14 cellular contexts compared by ENCODE assay signal in genomic region chr21:27425172-27425571, GRCh38.
DNase-seq lines count a peak whose midpoint lies in the region; ATAC-seq, FAIRE-seq and TF ChIP-seq lines count a peak whose summit lies in the region.
"Had no signal": no experiment of that assay in that cellular context is flagged by ENCODE, and none has a peak within 500 bp of the region (broad histone marks: within the 10 kb centered on the region; RNA-seq: fewer than 3 reads in every experiment).

No MANE protein-coding gene starts in this region.

- H3K9ac ChIP-seq in astrocyte (ENCODE audit: low read length), result peak overlapping the region; percentile 7

- H3K27me3 ChIP-seq in ACC112 (ENCODE audit: insufficient read depth, low read length) (no peaks in the 10 kb centered on the region), astrocyte (ENCODE audit: insufficient read depth, low read length) (no peaks in the 10 kb centered on the region)
- H3K27me3 ChIP-seq: colonic mucosa had no signal

- H3K36me3 ChIP-seq in ACC112 (ENCODE audit: insufficient read depth, low read length) (no peaks in the 10 kb centered on the region), astrocyte (ENCODE audit: insufficient read depth, low read length) (no peaks in the 10 kb centered on the region)
- H3K36me3 ChIP-seq: colonic mucosa, lower lobe of right lung had no signal

- no peaks in the 10 kb centered on the region for H3K9me3 ChIP-seq in astrocyte (ENCODE audit: insufficient read depth, low read depth, low read length)
- H3K9me3 ChIP-seq: colonic mucosa, lower lobe of right lung had no signal

- H2AFZ ChIP-seq in ACC112 (ENCODE audit: low read length, unreplicated experiment) (no peak overlapping the region), astrocyte (ENCODE audit: low read depth, low read length) (no peak overlapping the region)

- H3K4me1 Mint-ChIP-seq in HFFc6 (ENCODE audit: low read depth), result peaks cover 67% of the 10 kb centered on the region
- H3K4me1 Mint-ChIP-seq in astrocyte (ENCODE audit: low read depth, unreplicated experiment), result peaks cover 46% of the 10 kb centered on the region

- H3K27me3 Mint-ChIP-seq in HFFc6 (ENCODE audit: insufficient read depth) (no peaks in the 10 kb centered on the region), astrocyte (ENCODE audit: low read depth, unreplicated experiment) (no peaks in the 10 kb centered on the region)

- H3K4me3 ChIP-seq in ACC112 (ENCODE audit: low read depth, low read length) (no peak overlapping the region), astrocyte (ENCODE audit: insufficient read depth, low read depth, low read length) (no peak overlapping the region)
- H3K4me3 ChIP-seq: colonic mucosa, lower lobe of right lung had no signal

- H3K4me1 ChIP-seq in ACC112 (ENCODE audit: control insufficient read depth, insufficient read depth, low read length, unreplicated experiment) (peaks cover 49% of the 10 kb centered on the region), astrocyte (ENCODE audit: insufficient read depth, low read length) (peaks cover 12% of the 10 kb centered on the region)
- H3K4me1 ChIP-seq: colonic mucosa had no signal

- H3K4me2 ChIP-seq in astrocyte (ENCODE audit: low read length), result no peak overlapping the region

- peak overlapping the region; percentile 34; the same call in 1 of the 2 replicates for H3K27ac ChIP-seq in ACC112 (ENCODE audit: low read depth, low read length)
- no peak overlapping the region for H3K27ac ChIP-seq in astrocyte (ENCODE audit: low read depth, low read length)
- H3K27ac ChIP-seq: colonic mucosa had no signal

- no peak for DNase-seq in HFFc6
- DNase-seq in astrocyte (ENCODE audit: low read depth), result no peak
- DNase-seq in iPS DF 4.7 (ENCODE audit: extremely low read depth, low spot score), result peak; percentile 30
- DNase-seq in foreskin melanocyte, result no peak
- no peak for DNase-seq in effector CD8-positive, alpha-beta T cell (lab: John Stamatoyannopoulos, UW)
- DNase-seq: activated CD8-positive, alpha-beta T cell treated with anti-CD3 and anti-CD28 coated beads, Interleukin-2, amount 10 ng/mL, durations not matched to agents 7 days and 5 days; activated naive CD4-positive, alpha-beta T cell treated with Interleukin-2 at 50 U/mL for 16 hours; colonic mucosa; Karpas-422; lower lobe of right lung had no signal

- H3K27ac Mint-ChIP-seq in HFFc6 (peak overlapping the region; percentile 77), astrocyte (ENCODE audit: unreplicated experiment) (peak overlapping the region; percentile 98)
- H3K27ac Mint-ChIP-seq: activated CD8-positive, alpha-beta T cell treated with anti-CD3 and anti-CD28 coated beads, Interleukin-2, amount 10 ng/mL, durations not matched to agents 7 days and 5 days had no signal

- H3K9me3 Mint-ChIP-seq in HFFc6 (no peaks in the 10 kb centered on the region), astrocyte (ENCODE audit: unreplicated experiment) (no peaks in the 10 kb centered on the region)

- FAIRE-seq in astrocyte (lab: Jason Lieb, UNC), result peak; percentile 32

- no peaks in the 10 kb centered on the region for H4K20me1 ChIP-seq in astrocyte (ENCODE audit: insufficient read depth, low read length)

- H3K79me2 ChIP-seq in ACC112 (ENCODE audit: control insufficient read depth, insufficient read depth, low read length, unreplicated experiment), result no peaks in the 10 kb centered on the region
- no peaks in the 10 kb centered on the region for H3K79me2 ChIP-seq in astrocyte (ENCODE audit: insufficient read depth, low read length)

- H3K36me3 Mint-ChIP-seq in HFFc6 (ENCODE audit: low read depth) (no peaks in the 10 kb centered on the region), astrocyte (ENCODE audit: low read depth, unreplicated experiment) (no peaks in the 10 kb centered on the region)

- TF ChIP-seq CTCF in HFFc6 (IDR thresholded peaks at IDR 0.05) (peak; percentile 41; the same call in 1 of the 2 replicates), astrocyte (IDR thresholded peaks at IDR 0.05; ENCODE audit: insufficient read depth, low read depth, low read length) (no peak)

- no peak for ATAC-seq in GM18909 (IDR thresholded peaks at IDR 0.05; ENCODE audit: poor library complexity, unreplicated experiment)
- no peak for ATAC-seq in HG02870 (IDR thresholded peaks at IDR 0.05; ENCODE audit: unreplicated experiment)
- ATAC-seq: activated CD8-positive, alpha-beta T cell treated with anti-CD3 and anti-CD28 coated beads, Interleukin-2, amount 10 ng/mL, durations not matched to agents 7 days and 5 days; lower lobe of right lung; Panc1 had no signal

- H3K4me3 Mint-ChIP-seq in HFFc6 (no peak overlapping the region), astrocyte (ENCODE audit: unreplicated experiment) (no peak overlapping the region)
- H3K4me3 Mint-ChIP-seq: activated CD8-positive, alpha-beta T cell treated with anti-CD3 and anti-CD28 coated beads, Interleukin-2, amount 10 ng/mL, durations not matched to agents 7 days and 5 days had no signal
